In the genomic region with DNA sequence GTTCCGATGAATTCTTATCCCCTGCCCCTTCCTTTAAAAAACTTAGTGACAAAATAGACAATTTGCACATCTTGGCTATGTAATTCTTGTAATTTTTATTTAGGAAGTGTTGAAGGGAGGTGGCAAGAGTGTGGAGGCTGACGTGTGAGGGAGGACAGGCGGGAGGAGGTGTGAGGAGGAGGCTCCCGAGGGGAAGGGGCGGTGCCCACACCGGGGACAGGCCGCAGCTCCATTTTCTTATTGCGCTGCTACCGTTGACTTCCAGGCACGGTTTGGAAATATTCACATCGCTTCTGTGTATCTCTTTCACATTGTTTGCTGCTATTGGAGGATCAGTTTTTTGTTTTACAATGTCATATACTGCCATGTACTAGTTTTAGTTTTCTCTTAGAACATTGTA, we compare ENCODE assay signal across 36 cellular contexts. TPM values are rescaled to one million over a fixed set of nuclear protein-coding genes. Genes with fewer than 3 reads are reported as not detected.
DNase-seq lines count a peak whose midpoint lies in the region; ATAC-seq, FAIRE-seq and TF ChIP-seq lines count a peak whose summit lies in the region.
"Had no signal": no experiment of that assay in that cellular context is flagged by ENCODE, and none has a peak within 500 bp of the region (broad histone marks: within the 10 kb centered on the region; RNA-seq: fewer than 3 reads in every experiment).

No MANE protein-coding gene starts in this region.

- H3K9ac ChIP-seq in HCT116 (ENCODE audit: low read length): no peak overlapping the region
- H3K9ac ChIP-seq: KMS-11, neural progenitor cell had no signal

- no peaks in the 10 kb centered on the region for H3K9me3 Mint-ChIP-seq in nephron progenitor cell
- H3K9me3 Mint-ChIP-seq: activated naive CD8-positive, alpha-beta T cell treated with anti-CD3 and anti-CD28 coated beads for 36 hours; neural progenitor cell; stimulated activated naive CD8-positive, alpha-beta T cell treated with anti-CD3 and anti-CD28 coated beads, Interleukin-15, Interleukin-2, amounts not matched to agents 100 ng/mL and 50 ng/mL, for 24 hours had no signal

- RAD21 ChIA-PET in HCT116 (lab: Charles Lee; ENCODE audit: low non-redundant PET in 1 of 2, low total read pairs in 2 of 2, uncharacterized antibody in 2 of 2, unreplicated experiment in 2 of 2): no interaction called here

- BruUV-seq in HCT116 (replicated peaks; lab: Mats Ljungman, UMichigan): no TSS peak

- H3K9me2 ChIP-seq in HCT116 (ENCODE audit: insufficient read depth): no peaks in the 10 kb centered on the region

- TF ChIP-seq CTCF in A549 (IDR thresholded peaks at IDR 0.05) (no peak), HCT116 (IDR thresholded peaks at IDR 0.05 in 2 of 3, conservative IDR thresholded peaks at IDR 0.05 in 1 of 3; ENCODE audit: borderline replicate concordance in 1 of 3, insufficient read depth in 1 of 3, low read depth in 2 of 3, low read length in 2 of 3) (no peak), VCaP (conservative IDR thresholded peaks at IDR 0.05) (no peak), nephron progenitor cell (IDR thresholded peaks at IDR 0.05) (no peak)

- DNase-seq in A549 (ENCODE audit: low read depth in 1 of 2, low spot score in 1 of 2) (peak in 1 of 2 experiments; percentile 54), HCT116 (ENCODE audit: low read depth, low spot score) (no peak), nephron progenitor cell (no peak), cerebellar nuclear complex (lab: John Stamatoyannopoulos, UW) (no peak), ureter (ENCODE audit: low spot score) (no peak), occipital lobe (lab: John Stamatoyannopoulos, UW) (no peak)
- DNase-seq: ACHN; activated CD4-positive, alpha-beta T cell treated with anti-CD3 and anti-CD28 coated beads for 4 hours; activated effector memory CD4-positive, alpha-beta T cell treated with anti-CD3 and anti-CD28 coated beads, Interleukin-2, amount 50 U/mL, for 16 hours; activated naive CD8-positive, alpha-beta T cell treated with anti-CD3 and anti-CD28 coated beads for 36 hours; activated T-cell treated with anti-CD3 and anti-CD28 coated beads, Interleukin-2, amount 50 U/mL, for 1 hour; DMS79; effector memory CD4-positive, alpha-beta T cell; head of caudate nucleus; NCI-H1417; NCI-H2081; NCI-H226; NCI-H69; psoas muscle; SJCRH30; T-helper 2 cell had no signal

- TF ChIP-seq RAD21 in A549 (conservative IDR thresholded peaks at IDR 0.05 in 1 of 2, IDR thresholded peaks at IDR 0.05 in 1 of 2) (no peak), HCT116 (IDR thresholded peaks at IDR 0.05; ENCODE audit: low read depth) (no peak)

- no peaks in the 10 kb centered on the region for H3K27me3 ChIP-seq in HCT116 (ENCODE audit: insufficient read depth, low read length)
- H3K27me3 ChIP-seq: BE2C, neural progenitor cell, SJCRH30 had no signal

- POLR2A ChIA-PET in A549 (lab: Yijun Ruan, JAX): interaction anchor here (1.3 kb wide), 1 partner anchor 23 kb away, joined by 3 read pairs; no protein-coding TSS in a partner anchor
- POLR2A ChIA-PET in HCT116 (lab: Charles Lee): interaction anchor here (0.6 to 1.2 kb wide), 2 partner anchors 12 to 21 kb away, joined by 3 read pairs; partner anchors contain the start of gene CCND1

- peak overlapping the region; percentile 87 to 90; a peak in 5 of 6 replicates for H3K27ac ChIP-seq in A549
- peak overlapping the region; percentile 13; the same call in 1 of the 2 replicates for H3K27ac ChIP-seq in HCT116 (ENCODE audit: low read depth, low read length)
- H3K27ac ChIP-seq in VCaP: peak overlapping the region; percentile 100
- H3K27ac ChIP-seq: coronary artery, KMS-11, lower lobe of right lung, neural progenitor cell, psoas muscle, SJCRH30, thoracic aorta had no signal

- H3K27me3 Mint-ChIP-seq in nephron progenitor cell (ENCODE audit: low read depth, poor library complexity): no peaks in the 10 kb centered on the region
- H3K27me3 Mint-ChIP-seq: activated naive CD8-positive, alpha-beta T cell treated with anti-CD3 and anti-CD28 coated beads for 36 hours; stimulated activated naive CD8-positive, alpha-beta T cell treated with anti-CD3 and anti-CD28 coated beads, Interleukin-15, Interleukin-2, amounts not matched to agents 100 ng/mL and 50 ng/mL, for 24 hours had no signal

- peak overlapping the region; percentile 84 for H3K4me2 ChIP-seq in A549
- no peak overlapping the region for H3K4me2 ChIP-seq in HCT116 (ENCODE audit: low read length)
- H3K4me2 ChIP-seq: KMS-11, neural progenitor cell had no signal

- TF ChIP-seq EP300 in A549 (IDR thresholded peaks at IDR 0.05): no peak

- peaks cover 34% of the 10 kb centered on the region for H3K36me3 Mint-ChIP-seq in nephron progenitor cell (ENCODE audit: low read depth)
- H3K36me3 Mint-ChIP-seq: activated naive CD8-positive, alpha-beta T cell treated with anti-CD3 and anti-CD28 coated beads for 36 hours had no signal

- ATAC-seq in A549 (no peak), HCT116 (no peak), HG03139 (IDR thresholded peaks at IDR 0.05; ENCODE audit: unreplicated experiment) (no peak)
- ATAC-seq: lower lobe of right lung, psoas muscle had no signal

- peaks cover 20% of the 10 kb centered on the region; the same call in 1 of the 2 replicates for H4K20me1 ChIP-seq in HCT116 (ENCODE audit: insufficient read depth)

- H3K9me3 ChIP-seq in A549 (no peaks in the 10 kb centered on the region), HCT116 (ENCODE audit: control insufficient read depth in 1 of 2, insufficient read depth in 1 of 2, low read depth in 1 of 2, low read length in 2 of 2) (no peaks in the 10 kb centered on the region)
- H3K9me3 ChIP-seq: BE2C, lower lobe of right lung, psoas muscle, SJCRH30, thoracic aorta had no signal

- CTCF ChIA-PET in A549 (lab: Yijun Ruan, JAX): interaction anchor here (4.5 to 10.9 kb wide), 3 partner anchors 9 to 551 kb away, joined by 44 to 149 read pairs (median 116); no protein-coding TSS in a partner anchor
- CTCF ChIA-PET in HCT116 (lab: Charles Lee): no interaction called here

- H3K4me3 Mint-ChIP-seq in nephron progenitor cell: no peak overlapping the region
- H3K4me3 Mint-ChIP-seq: activated naive CD8-positive, alpha-beta T cell treated with anti-CD3 and anti-CD28 coated beads for 36 hours; neural progenitor cell; stimulated activated naive CD8-positive, alpha-beta T cell treated with anti-CD3 and anti-CD28 coated beads, Interleukin-15, Interleukin-2, amounts not matched to agents 100 ng/mL and 50 ng/mL, for 24 hours had no signal

- H3K4me1 Mint-ChIP-seq in nephron progenitor cell: peaks cover 41% of the 10 kb centered on the region
- H3K4me1 Mint-ChIP-seq: activated naive CD8-positive, alpha-beta T cell treated with anti-CD3 and anti-CD28 coated beads for 36 hours had no signal

- H2AFZ ChIP-seq in HCT116 (ENCODE audit: low read depth, low read length, poor library complexity, severe bottlenecking): no peak overlapping the region
- H2AFZ ChIP-seq: neural progenitor cell had no signal

- 48% methylated on average over 11 of the region's 11 CpGs for WGBS in A549 (ENCODE audit: missing lambda C conversion rate)

- H3K4me1 ChIP-seq in A549 (peaks cover 75% of the 10 kb centered on the region), HCT116 (ENCODE audit: control insufficient read depth in 1 of 2, insufficient read depth in 2 of 2, low read length in 2 of 2) (peaks cover 0 to 60% of the 10 kb centered on the region in 2 experiments; a peak in 3 of 4 replicates)
- H3K4me1 ChIP-seq: psoas muscle had no signal

- peaks cover 41% of the 10 kb centered on the region for H3K79me2 ChIP-seq in HCT116 (ENCODE audit: insufficient read depth, low read length)

- H3K27ac Mint-ChIP-seq in nephron progenitor cell: peak overlapping the region; percentile 78
- H3K27ac Mint-ChIP-seq: activated naive CD8-positive, alpha-beta T cell treated with anti-CD3 and anti-CD28 coated beads for 36 hours; neural progenitor cell; stimulated activated naive CD8-positive, alpha-beta T cell treated with anti-CD3 and anti-CD28 coated beads, Interleukin-15, Interleukin-2, amounts not matched to agents 100 ng/mL and 50 ng/mL, for 24 hours had no signal

- no peak for TF ChIP-seq POLR2A in A549 (IDR thresholded peaks at IDR 0.05; ENCODE audit: low read length)
- TF ChIP-seq POLR2A in HCT116 (IDR thresholded peaks at IDR 0.05; ENCODE audit: borderline replicate concordance, extremely low read depth, insufficient read depth, insufficient read length): no peak

- FAIRE-seq in A549 (lab: Jason Lieb, UNC): no peak
- FAIRE-seq: H54, RCC 7860 had no signal

- H3K4me3 ChIP-seq in A549: peak overlapping the region; percentile 33; the same call in 2 of the 3 replicates
- no peak overlapping the region for H3K4me3 ChIP-seq in HCT116 (replicated peaks in 1 of 2; ENCODE audit: low read depth in 1 of 2, low read length in 2 of 2)
- H3K4me3 ChIP-seq: coronary artery, lower lobe of right lung, neural progenitor cell, psoas muscle, SJCRH30, thoracic aorta had no signal

- intact Hi-C loops in HCT116 (cut with micrococcal nuclease): no loop called here

- H3K36me3 ChIP-seq in HCT116 (ENCODE audit: control insufficient read depth in 1 of 2, insufficient read depth in 2 of 2, low read length in 2 of 2): peaks cover 45 to 48% of the 10 kb centered on the region in 2 experiments
- H3K36me3 ChIP-seq: neural progenitor cell had no signal

RNA-seq across cellular contexts. Expression of gene CCND1, which starts 12.0 kb away (rescaled TPM):
- polyA plus RNA-seq in A549 (2011; rRNA removed) (106 and 136 TPM in 2 replicates), A549 (2017; fragmentation: RNase III; extraction: RNeasy Plus Mini Kit Qiagen cat#74134 plus additional on column Dnase treatment) (125 to 157 TPM (median 131 TPM) in 3 replicates)
- polyA plus RNA-seq in A549 (2012; cell fraction: cytosol; rRNA removed): 219 and 249 TPM in 2 replicates
- polyA plus RNA-seq in A549 (2012; cell fraction: nucleus; rRNA removed): 343 and 460 TPM in 2 replicates
- 276 and 347 TPM in 2 replicates for polyA minus RNA-seq in A549 (2011; rRNA and poly(A)+ RNA removed)
- total RNA-seq in HCT116 (2021; ENCODE audit: unreplicated experiment) (601 TPM), ureter (203 TPM), occipital lobe (14.0 TPM)
- polyA plus RNA-seq in HCT116 (2012): 284 and 460 TPM in 2 replicates

RNA-seq across cellular contexts. Expression of gene LTO1, which starts 22.2 kb away (rescaled TPM):
- 20.0 and 25.1 TPM in 2 replicates for polyA plus RNA-seq in A549 (2011; rRNA removed)
- polyA plus RNA-seq in A549 (2012; cell fraction: cytosol; rRNA removed): 27.7 TPM in 2 replicates
- 31.5 and 54.7 TPM in 2 replicates for polyA plus RNA-seq in A549 (2012; cell fraction: nucleus; rRNA removed)
- 27.0 to 30.3 TPM (median 29.7 TPM) in 3 replicates for polyA plus RNA-seq in A549 (2017; fragmentation: RNase III; extraction: RNeasy Plus Mini Kit Qiagen cat#74134 plus additional on column Dnase treatment)
- polyA minus RNA-seq in A549 (2011; rRNA and poly(A)+ RNA removed): 11.0 TPM in 2 replicates
- total RNA-seq in HCT116 (2021; ENCODE audit: unreplicated experiment): 21.3 TPM
- polyA plus RNA-seq in HCT116 (2012): 14.4 and 23.1 TPM in 2 replicates
- total RNA-seq in ureter: 42.1 TPM
- 17.9 TPM for total RNA-seq in occipital lobe

RNA-seq across cellular contexts. Expression of gene FGF19, which starts 50.8 kb away (rescaled TPM):
- polyA plus RNA-seq in A549 (2011; rRNA removed) (0.28 and 0.31 TPM in 2 replicates), A549 (2017; fragmentation: RNase III; extraction: RNeasy Plus Mini Kit Qiagen cat#74134 plus additional on column Dnase treatment) (0.05 TPM in 1 of 3 replicates, not detected in the others)
- 0.07 and 0.12 TPM in 2 replicates for polyA plus RNA-seq in A549 (2012; cell fraction: cytosol; rRNA removed)
- 0.07 and 0.11 TPM in 2 replicates for polyA plus RNA-seq in A549 (2012; cell fraction: nucleus; rRNA removed)
- 0.24 TPM in 1 of 2 replicates, not detected in the other for polyA minus RNA-seq in A549 (2011; rRNA and poly(A)+ RNA removed)
- total RNA-seq in HCT116 (2021; ENCODE audit: unreplicated experiment) (37.5 TPM), ureter (not detected), occipital lobe (not detected)
- polyA plus RNA-seq in HCT116 (2012): 40.3 and 46.1 TPM in 2 replicates
- total RNA-seq: activated naive CD8-positive, alpha-beta T cell treated with anti-CD3 and anti-CD28 coated beads for 36 hours; aorta; fibroblast of villous mesenchyme; kidney epithelial cell; lower lobe of right lung; psoas muscle; SJCRH30; thoracic aorta had no signal
- polyA plus RNA-seq: aorta, esophagus, psoas muscle had no signal

Comparison
In these comparisons a context has a peak if more than half of its experiments do, and no peak if none do; other contexts are left out.
1. H3K27ac ChIP-seq: peak in every context shown above with its lines; median percentile 100 in VCaP; 88 in A549; 13 in HCT116.
2. RNA of gene CCND1, which starts 12.0 kb away (total RNA-seq): 601 TPM in HCT116 (single experiment) and 203 TPM in ureter (single experiment); 14.0 TPM in occipital lobe (single experiment); every median in the first group is over 10 times any median in the second.
3. RNA of gene FGF19, which starts 50.8 kb away (total RNA-seq): 37.5 TPM in HCT116 (single experiment); not detected in ureter (single experiment) and not detected in occipital lobe (single experiment); every median in the first group is over 10 times any median in the second.